27 cellular contexts compared by ENCODE assay signal in genomic region chr15:84969257-84969656, GRCh38.
"Had no signal": no experiment of that assay in that cellular context is flagged by ENCODE, and none has a peak within 500 bp of the region (broad histone marks: within the 10 kb centered on the region; RNA-seq: fewer than 3 reads in every experiment).

No MANE protein-coding gene starts in this region.

- H3K36me3 Mint-ChIP-seq: naive B cell had no signal

- H3K4me1 Mint-ChIP-seq: naive B cell had no signal

- H3K36me3 ChIP-seq: heart right ventricle, left lung, lower lobe of right lung, pancreas, thyroid gland, upper lobe of left lung had no signal

- H3K27ac Mint-ChIP-seq: activated naive CD8-positive, alpha-beta T cell; activated T-cell treated with anti-CD3 and anti-CD28 coated beads, Interleukin-2, amount 50 U/mL, for 72 hours; endodermal cell; naive B cell; nephron progenitor cell; stimulated activated naive CD8-positive, alpha-beta T cell treated with anti-CD3 and anti-CD28 coated beads, Interleukin-15, Interleukin-2, amounts not matched to agents 100 ng/mL and 50 ng/mL, for 24 hours had no signal

- H3K27ac ChIP-seq: body of pancreas, heart right ventricle, left lung, lower lobe of right lung, pancreas, skin epidermis, thyroid gland, upper lobe of left lung had no signal

- H3K9me3 Mint-ChIP-seq: stimulated activated naive CD8-positive, alpha-beta T cell treated with anti-CD3 and anti-CD28 coated beads, Interleukin-15, Interleukin-2, amounts not matched to agents 100 ng/mL and 50 ng/mL, for 24 hours had no signal

- H3K4me3 ChIP-seq: body of pancreas, heart right ventricle, left lung, lower lobe of right lung, pancreas, skin epidermis, thyroid gland, upper lobe of left lung had no signal

- DNase-seq: activated CD4-positive, alpha-beta T cell treated with anti-CD3 and anti-CD28 coated beads for 4 hours; activated CD4-positive, alpha-beta T cell treated with anti-CD3 and anti-CD28 coated beads, Interleukin-2, amount 50 U/mL, for 4 hours; activated CD4-positive, CD25-positive, alpha-beta regulatory T cell; activated effector memory CD4-positive, alpha-beta T cell treated with Interleukin-2 at 50 U/mL for 16 hours; activated naive CD4-positive, alpha-beta T cell treated with Interleukin-2 at 50 U/mL for 16 hours; activated T-cell treated with anti-CD3 and anti-CD28 coated beads for 4 hours; activated T-cell treated with anti-CD3 and anti-CD28 coated beads, Interleukin-2, amount 50 U/mL, for 72 hours; aorta; body of pancreas; central memory CD4-positive, alpha-beta T cell; foreskin fibroblast; heart right ventricle; left lung; lower lobe of right lung; naive B cell; nephron progenitor cell; pancreas; stimulated activated CD4-positive, alpha-beta T cell treated with anti-CD3 and anti-CD28 coated beads, Interleukin-12 subunit alpha, Interleukin-12 subunit beta, amount 100 ng/mL, for 4 hours; stimulated activated CD4-positive, alpha-beta T cell treated with anti-CD3 and anti-CD28 coated beads, Interleukin-4, amount 100 ng/mL, for 1 hour; thyroid gland; upper lobe of left lung had no signal

- ATAC-seq: activated T-cell treated with anti-CD3 and anti-CD28 coated beads, Interleukin-2, amount 50 U/mL, for 72 hours; body of pancreas; esophagus mucosa; heart right ventricle; left lung; lower lobe of right lung; pancreas; sciatic nerve had no signal

- H3K9me3 ChIP-seq: body of pancreas, lower lobe of right lung, pancreas, thyroid gland had no signal

- H3K27me3 ChIP-seq: body of pancreas, heart right ventricle, left lung, pancreas, thyroid gland, upper lobe of left lung had no signal

- H3K27me3 Mint-ChIP-seq: activated naive CD8-positive, alpha-beta T cell had no signal

- H3K4me3 Mint-ChIP-seq: activated naive CD8-positive, alpha-beta T cell; activated T-cell treated with anti-CD3 and anti-CD28 coated beads, Interleukin-2, amount 50 U/mL, for 72 hours; endodermal cell; naive B cell; nephron progenitor cell; stimulated activated naive CD8-positive, alpha-beta T cell treated with anti-CD3 and anti-CD28 coated beads, Interleukin-15, Interleukin-2, amounts not matched to agents 100 ng/mL and 50 ng/mL, for 24 hours had no signal

- H3K4me1 ChIP-seq: body of pancreas, left lung, lower lobe of right lung, pancreas, thyroid gland, upper lobe of left lung had no signal
